Comparison of ENCODE assay signal across 1 cellular context in genomic region chr2:101753207-101753616, GRCh38.
TF ChIP-seq lines count a peak whose summit lies in the region.

No MANE protein-coding gene starts in this region.

TF ChIP-seq in HepG2, 621 proteins besides CTCF, POLR2A, EP300 and RAD21 (continued from another document and continues in another):
- TF ChIP-seq ZNF800 (CRISPR knock-in tag; IDR thresholded peaks at IDR 0.05) (no peak), ARNTL (CRISPR knock-in tag; IDR thresholded peaks at IDR 0.05) (no peak), ATAD3A (CRISPR knock-in tag; IDR thresholded peaks at IDR 0.05) (no peak), REST (IDR thresholded peaks at IDR 0.05; ENCODE audit: borderline replicate concordance in 1 of 2, low read depth in 1 of 2, low read length in 2 of 2) (no peak), IKZF1 (IDR thresholded peaks at IDR 0.05) (no peak), ZNF367 (CRISPR knock-in tag; IDR thresholded peaks at IDR 0.05; ENCODE audit: borderline replicate concordance) (no peak), FIP1L1 (IDR thresholded peaks at IDR 0.05; ENCODE audit: borderline replicate concordance, insufficient read depth, low read depth, low read length) (no peak), NFIC (IDR thresholded peaks at IDR 0.05; ENCODE audit: low read length) (peak; percentile 35; the same call in 1 of the 2 replicates), LCORL (IDR thresholded peaks at IDR 0.05) (no peak), LCORL (CRISPR knock-in tag; IDR thresholded peaks at IDR 0.05) (0 out of 2 replicates have a peak, but pooled peaks have one; percentile 21), CC2D1A (CRISPR knock-in tag; IDR thresholded peaks at IDR 0.05) (no peak), ZBTB46 (CRISPR knock-in tag; IDR thresholded peaks at IDR 0.05; ENCODE audit: borderline replicate concordance) (no peak), ARID5B (CRISPR knock-in tag; IDR thresholded peaks at IDR 0.05) (peak; percentile 70), HMG20A (CRISPR knock-in tag; IDR thresholded peaks at IDR 0.05; ENCODE audit: borderline replicate concordance) (peak; percentile 80), CEBPG (CRISPR knock-in tag; IDR thresholded peaks at IDR 0.05) (peak; percentile 38; the same call in 1 of the 2 replicates), ZNF12 (CRISPR knock-in tag; IDR thresholded peaks at IDR 0.05) (no peak), GZF1 (CRISPR knock-in tag; IDR thresholded peaks at IDR 0.05) (no peak), TP53 (CRISPR knock-in tag; conservative IDR thresholded peaks at IDR 0.05) (no peak), SATB2 (CRISPR knock-in tag; IDR thresholded peaks at IDR 0.05) (no peak), ZNF30 (CRISPR knock-in tag; IDR thresholded peaks at IDR 0.05) (no peak), RXRB (CRISPR knock-in tag; IDR thresholded peaks at IDR 0.05; ENCODE audit: borderline replicate concordance) (peak; percentile 30; the same call in 1 of the 2 replicates), ARID4A (CRISPR knock-in tag; IDR thresholded peaks at IDR 0.05; ENCODE audit: borderline replicate concordance) (no peak; the same call in 1 of the 2 replicates), CCAR2 (optimal IDR thresholded peaks at IDR 0.05; ENCODE audit: low read depth, low read length) (no peak), FOXP1 (IDR thresholded peaks at IDR 0.05) (no peak), FOXP1 (CRISPR knock-in tag; IDR thresholded peaks at IDR 0.05) (peak; percentile 38; the same call in 1 of the 2 replicates), GATAD2A (CRISPR knock-in tag; IDR thresholded peaks at IDR 0.05) (peak; percentile 70), ZNF691 (CRISPR knock-in tag; IDR thresholded peaks at IDR 0.05; ENCODE audit: borderline replicate concordance, low read depth) (no peak), HMGXB3 (CRISPR knock-in tag; IDR thresholded peaks at IDR 0.05; ENCODE audit: borderline replicate concordance) (no peak), PPARG (CRISPR knock-in tag; conservative IDR thresholded peaks at IDR 0.05) (peak; percentile 37; the same call in 1 of the 2 replicates)
